In genomic region chr14:93207468-93208308, GRCh38 we compare ENCODE assay signal across 8 cellular contexts. TPM values are rescaled to one million over a fixed set of nuclear protein-coding genes. Genes with fewer than 3 reads are reported as not detected.
DNase-seq lines count a peak whose midpoint lies in the region; ATAC-seq and TF ChIP-seq lines count a peak whose summit lies in the region.

No MANE protein-coding gene starts in this region.

- peak overlapping the region; percentile 90 for H3K4me2 ChIP-seq in OCI-LY7 (ENCODE audit: low read length)

- ATAC-seq in GM19455 (IDR thresholded peaks at IDR 0.05; ENCODE audit: unreplicated experiment) (peak; percentile 42), HG03520 (IDR thresholded peaks at IDR 0.05; ENCODE audit: unreplicated experiment) (peak; percentile 29)

- peaks cover 33% of the 10 kb centered on the region for H3K36me3 Mint-ChIP-seq in brain

- TF ChIP-seq CTCF in OCI-LY7 (conservative IDR thresholded peaks at IDR 0.05; ENCODE audit: low read length) = peak; percentile 66
- TF ChIP-seq CTCF in brain (conservative IDR thresholded peaks at IDR 0.05) = peak; percentile 66 to 68
- peak in 3 of 4 experiments; percentile 8 to 19 (median 16) for TF ChIP-seq CTCF in sigmoid colon (IDR thresholded peaks at IDR 0.05)

- H3K36me3 ChIP-seq in OCI-LY7 (ENCODE audit: insufficient read depth, low read length) (peaks cover 51% of the 10 kb centered on the region), iPS-18a (ENCODE audit: control insufficient read depth, low read depth, low read length) (peaks cover 13% of the 10 kb centered on the region), sigmoid colon (peaks cover 3 to 25% (median 5%) of the 10 kb centered on the region in 4 donors)

- H3K27me3 Mint-ChIP-seq in brain = peaks cover 4% of the 10 kb centered on the region

- H3K79me2 ChIP-seq in OCI-LY7 (ENCODE audit: insufficient read depth, low read depth, low read length) = peaks cover 84% of the 10 kb centered on the region

- peak overlapping the region; percentile 84 for H3K4me3 ChIP-seq in OCI-LY7 (ENCODE audit: low read depth, low read length, poor library complexity, severe bottlenecking)
- peak overlapping the region; percentile 83 for H3K4me3 ChIP-seq in iPS-18a (ENCODE audit: low read length)
- H3K4me3 ChIP-seq in sigmoid colon = peak overlapping the region; percentile 65 to 90 (median 86)

- POLR2A ChIA-PET in OCI-LY7 (lab: Charles Lee) = interaction anchor here (0.7 to 3.6 kb wide), 6 partner anchors 10 to 29 kb away, joined by 3 to 17 read pairs (median 8); partner anchors contain the start of genes LYSET and MOAP1

- BruUV-seq in OCI-LY7 (replicated peaks; lab: Mats Ljungman, UMichigan) = no TSS peak

- no peak for TF ChIP-seq POLR2A in sigmoid colon (IDR thresholded peaks at IDR 0.05)

- peak overlapping the region; percentile 66 for H3K27ac ChIP-seq in OCI-LY7 (ENCODE audit: low read depth, low read length, poor library complexity, severe bottlenecking)
- no peak overlapping the region for H3K27ac ChIP-seq in iPS-18a (ENCODE audit: low read length)
- peak overlapping the region; percentile 87 to 94 (median 88) for H3K27ac ChIP-seq in sigmoid colon

- peak overlapping the region; percentile 61 for H3K9ac ChIP-seq in iPS-18a (ENCODE audit: low read length)

- peak overlapping the region; percentile 63 to 93 (median 89) for H3K27ac Mint-ChIP-seq in brain

- peak overlapping the region; percentile 85 to 92 (median 87) for H3K4me3 Mint-ChIP-seq in brain

- TF ChIP-seq EP300 in sigmoid colon (IDR thresholded peaks at IDR 0.05) = no peak

- H3K4me1 Mint-ChIP-seq in brain = peaks cover 55% of the 10 kb centered on the region

- peak; percentile 91 for DNase-seq in DMS79 treated with DMSO at 0.1 percent for 48 hours (lab: John Stamatoyannopoulos, UW)
- peak; percentile 56 for DNase-seq in OCI-LY7 (ENCODE audit: low spot score)
- peak; percentile 80 for DNase-seq in sigmoid colon
- no peak for DNase-seq in middle frontal gyrus (ENCODE audit: extremely low spot score, low spot score)

- 0 to 1% methylated on average over 23 of the region's 23 CpGs for WGBS in sigmoid colon, 2 donors

- CTCF ChIA-PET in OCI-LY7 (lab: Charles Lee; ENCODE audit: unreplicated experiment) = interaction anchor here (0.6 to 1.7 kb wide), 3 partner anchors 22 to 556 kb away, joined by 3 to 5 read pairs (median 3); no protein-coding TSS in a partner anchor

- H3K9me2 ChIP-seq in OCI-LY7 (ENCODE audit: insufficient read depth, low read length) = no peaks in the 10 kb centered on the region

- H3K9me3 ChIP-seq in OCI-LY7 (ENCODE audit: low read length) = no peaks in the 10 kb centered on the region
- H3K9me3 ChIP-seq in iPS-18a (ENCODE audit: control insufficient read depth, low read depth, low read length) = no peaks in the 10 kb centered on the region
- no peaks in the 10 kb centered on the region for H3K9me3 ChIP-seq in sigmoid colon

- intact Hi-C loops in OCI-LY7 (cut with micrococcal nuclease; ENCODE audit: unreplicated experiment) = loop anchor here (1.0 to 10.0 kb wide), 4 partner anchors 22 to 757 kb away; partner anchors contain the start of genes BTBD7, ITPK1 and LYSET
- intact Hi-C loops in sigmoid colon (cut with DNase I) = loop anchor here (1.0 to 10.0 kb wide), 4 partner anchors 23 to 577 kb away; partner anchors contain the start of genes BTBD7, MOAP1 and PRIMA1

- H3K27me3 ChIP-seq in iPS-18a (ENCODE audit: control insufficient read depth, insufficient read depth, low read length) = no peaks in the 10 kb centered on the region
- no peaks in the 10 kb centered on the region for H3K27me3 ChIP-seq in sigmoid colon

- peaks cover 0 to 4% (median 0%) of the 10 kb centered on the region in 5 experiments for H3K9me3 Mint-ChIP-seq in brain

- H4K20me1 ChIP-seq in OCI-LY7 (ENCODE audit: insufficient read depth, low read length) = peaks cover 25% of the 10 kb centered on the region

- peaks cover 73% of the 10 kb centered on the region for H3K4me1 ChIP-seq in OCI-LY7 (ENCODE audit: insufficient read depth, low read length, poor library complexity, severe bottlenecking)
- H3K4me1 ChIP-seq in iPS-18a (ENCODE audit: control insufficient read depth, low read depth, low read length) = peaks cover 4% of the 10 kb centered on the region
- H3K4me1 ChIP-seq in sigmoid colon = peaks cover 0 to 40% (median 33%) of the 10 kb centered on the region in 4 donors

- peak overlapping the region; percentile 54 for H2AFZ ChIP-seq in OCI-LY7 (ENCODE audit: low read length)

RNA-seq across cellular contexts. Expression of gene UBR7, which starts 0.6 kb away (rescaled TPM):
- 45.1 and 76.5 TPM in 2 replicates for total RNA-seq in OCI-LY7 (2014; rRNA removed; shearing (Covaris generic))
- total RNA-seq in OCI-LY7 (2022) = 38.1 and 38.5 TPM in 2 replicates
- 73.2 TPM for polyA plus RNA-seq in brain (ENCODE audit: insufficient read depth, low read depth, low replicate concordance)
- total RNA-seq in sigmoid colon = 10 to 100 TPM; 15.5 to 32.1 (median 27.2) TPM
- polyA plus RNA-seq in sigmoid colon = 10 to 100 TPM; 17.3 to 25.4 (median 19.8) TPM

RNA-seq across cellular contexts. Expression of gene GON7, which starts 0.8 kb away (rescaled TPM):
- total RNA-seq in OCI-LY7 (2014; rRNA removed; shearing (Covaris generic)) = 54.8 and 78.7 TPM in 2 replicates
- 27.9 and 28.9 TPM in 2 replicates for total RNA-seq in OCI-LY7 (2022)
- 10.0 TPM for polyA plus RNA-seq in brain (ENCODE audit: insufficient read depth, low read depth, low replicate concordance)
- total RNA-seq in sigmoid colon = 10 to 100 TPM in 3 of 4 donors, 1 to 10 TPM in 1; 8.6 to 20.2 (median 11.8) TPM
- 10 to 100 TPM; 29.2 to 80.7 (median 51.7) TPM for polyA plus RNA-seq in sigmoid colon

RNA-seq across cellular contexts. Expression of gene LYSET, which starts 22.6 kb away (rescaled TPM):
- total RNA-seq in OCI-LY7 (2014; rRNA removed; shearing (Covaris generic)) = 9.3 and 12.0 TPM in 2 replicates
- total RNA-seq in OCI-LY7 (2022) (17.9 and 19.7 TPM in 2 replicates), sigmoid colon (10 to 100 TPM in 3 of 4 donors, 1 to 10 TPM in 1; 10.0 to 16.9 (median 11.6) TPM)
- polyA plus RNA-seq in brain (ENCODE audit: insufficient read depth, low read depth, low replicate concordance) (19.9 TPM), sigmoid colon (10 to 100 TPM; 27.5 to 58.3 (median 57.6) TPM)

RNA-seq across cellular contexts. Expression of gene MOAP1, which starts 23.0 kb away (rescaled TPM):
- total RNA-seq in OCI-LY7 (2014; rRNA removed; shearing (Covaris generic)) = 31.2 and 34.3 TPM in 2 replicates
- total RNA-seq in OCI-LY7 (2022) (26.4 TPM in 2 replicates), sigmoid colon (10 to 100 TPM; 31.3 to 65.3 (median 60.1) TPM)
- polyA plus RNA-seq in brain (ENCODE audit: insufficient read depth, low read depth, low replicate concordance) (73.6 TPM), sigmoid colon (10 to 100 TPM; 19.7 to 27.0 (median 22.9) TPM)

Comparison
In these comparisons a context has a peak if more than half of its experiments do, and no peak if none do; other contexts are left out.
1. CTCF ChIP-seq: peak in every context shown above with its lines; median percentile 67 in brain; 66 in OCI-LY7; 16 in sigmoid colon.